Comparison of ENCODE assay signal across 1 cellular context in the genomic region with DNA sequence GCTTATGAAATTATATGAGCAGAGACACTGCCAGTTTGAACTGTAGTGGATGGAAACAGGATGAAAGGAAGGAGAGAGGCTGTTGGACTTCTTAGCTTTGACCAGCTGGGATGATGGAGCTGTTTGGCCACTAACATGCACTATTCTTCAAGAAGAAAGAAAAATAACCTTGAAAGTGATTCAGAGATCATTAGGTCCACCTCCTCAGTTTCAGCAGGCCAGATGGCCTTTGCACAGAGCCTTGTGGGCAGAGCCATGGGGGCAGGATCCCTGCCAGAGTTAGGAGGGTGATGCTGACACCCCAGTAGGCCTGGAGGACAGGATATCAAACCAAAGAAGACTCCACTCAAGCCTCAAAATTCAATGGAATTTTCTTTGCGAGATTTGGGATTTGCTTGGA.
TF ChIP-seq lines count a peak whose summit lies in the region.

No MANE protein-coding gene starts in this region.

TF ChIP-seq in IMR-90, 13 proteins besides CTCF, POLR2A, EP300 and RAD21:
- TF ChIP-seq CHD1 (IDR thresholded peaks at IDR 0.05; ENCODE audit: low read depth, low read length) (no peak), RFX5 (IDR thresholded peaks at IDR 0.05; ENCODE audit: low read depth, low read length) (no peak), BHLHE40 (IDR thresholded peaks at IDR 0.05; ENCODE audit: low read depth, low read length) (no peak), MAZ (IDR thresholded peaks at IDR 0.05; ENCODE audit: borderline replicate concordance, low read depth, low read length) (no peak), RCOR1 (IDR thresholded peaks at IDR 0.05; ENCODE audit: insufficient replicate concordance, low read length) (no peak)
TF ChIP-seq in IMR-90: peak in this region for 0.
